ENCODE assay signal across 33 cellular contexts in the genomic region with DNA sequence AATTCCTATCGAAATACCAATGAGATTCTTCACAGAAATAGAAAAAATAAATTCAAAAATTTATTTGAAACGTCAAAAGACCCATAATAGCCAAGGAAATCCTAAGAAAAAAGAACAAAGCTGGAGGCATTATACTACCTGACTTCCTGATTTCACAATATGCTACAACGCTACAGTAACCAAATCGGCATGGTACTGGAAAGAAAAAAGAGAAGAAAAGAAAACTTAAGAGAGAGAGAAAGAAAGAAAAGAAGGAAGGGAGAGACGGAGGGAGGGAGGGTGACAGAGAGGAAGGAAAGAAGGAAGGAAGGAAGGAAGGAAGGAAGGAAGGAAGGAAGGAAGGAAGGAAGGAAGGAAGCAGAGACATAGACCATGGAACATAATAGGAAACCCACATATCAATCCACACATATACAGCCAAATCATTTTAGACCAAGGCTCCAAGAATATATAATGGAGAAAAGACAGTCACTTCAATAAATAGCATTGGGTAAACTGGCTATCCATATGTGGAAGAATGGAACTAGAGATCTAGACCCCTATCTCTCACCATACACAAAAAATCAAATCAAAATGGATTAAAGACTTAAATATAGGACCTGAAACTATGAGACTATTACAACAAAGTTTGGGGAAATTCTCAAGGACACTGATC.
DNase-seq lines count a peak whose midpoint lies in the region; ATAC-seq, FAIRE-seq and TF ChIP-seq lines count a peak whose summit lies in the region.
"Had no signal": no experiment of that assay in that cellular context is flagged by ENCODE, and none has a peak within 500 bp of the region (broad histone marks: within the 10 kb centered on the region; RNA-seq: fewer than 3 reads in every experiment).

No MANE protein-coding gene starts in this region.

- H3K9me3 ChIP-seq in A673 (ENCODE audit: low read depth, low read length, poor library complexity, severe bottlenecking) (peaks cover 17% of the 10 kb centered on the region), HEK293 (ENCODE audit: control insufficient read depth, insufficient read depth, low read depth, low read length) (no peaks in the 10 kb centered on the region), SK-N-MC (ENCODE audit: low read depth, low read length) (no peaks in the 10 kb centered on the region)
- H3K9me3 ChIP-seq: A549, BE2C, BLaER1, Caco-2 had no signal

- H3K9ac ChIP-seq in SK-N-MC (ENCODE audit: insufficient read length): no peak overlapping the region
- H3K9ac ChIP-seq: BLaER1; BLaER1 treated with 17β-estradiol and CSF1 and Interleukin-3, amounts not matched to agents 10 nM and 100 nM had no signal

- TF ChIP-seq CTCF in A673 (conservative IDR thresholded peaks at IDR 0.05; ENCODE audit: low read depth, low read length) (no peak), HEK293 (tag by site-specific recombination; IDR thresholded peaks at IDR 0.05) (no peak)

- H3K36me3 ChIP-seq in A673 (ENCODE audit: insufficient read depth, low read length, poor library complexity, severe bottlenecking) (no peaks in the 10 kb centered on the region), HEK293 (ENCODE audit: control insufficient read depth in 2 of 2, insufficient read depth in 1 of 2, low read length in 2 of 2) (no peaks in the 10 kb centered on the region), SK-N-MC (ENCODE audit: insufficient read depth, low read length) (no peaks in the 10 kb centered on the region)
- H3K36me3 ChIP-seq: BE2C; BLaER1; BLaER1 treated with 17β-estradiol and CSF1 and Interleukin-3, amounts not matched to agents 10 nM and 100 nM had no signal

- intact Hi-C loops in A673 (cut with micrococcal nuclease; ENCODE audit: unreplicated experiment): loop anchor here (1.0 to 10.0 kb wide), 5 partner anchors 11 to 1035 kb away; no protein-coding TSS in a partner anchor

- H3K4me3 ChIP-seq in A673 (ENCODE audit: low read depth, low read length, poor library complexity, severe bottlenecking): no peak overlapping the region
- H3K4me3 ChIP-seq in HEK293 (ENCODE audit: low read depth, low read length): no peak overlapping the region
- H3K4me3 ChIP-seq in SK-N-MC: no peak overlapping the region
- H3K4me3 ChIP-seq: A549; BLaER1; BLaER1 treated with 17β-estradiol and CSF1 and Interleukin-3, amounts not matched to agents 10 nM and 100 nM had no signal

- no peak for FAIRE-seq in frontal cortex (lab: Jason Lieb, UNC)
- FAIRE-seq: A204.1, A549, D721Med had no signal

- H3K27me3 ChIP-seq in A673 (replicated peaks; ENCODE audit: insufficient read depth, low read depth, low read length, poor library complexity): no peaks in the 10 kb centered on the region
- H3K27me3 ChIP-seq: BE2C; BLaER1; BLaER1 treated with 17β-estradiol and CSF1 and Interleukin-3, amounts not matched to agents 10 nM and 100 nM had no signal

- no peak for ATAC-seq in GM19455 (IDR thresholded peaks at IDR 0.05; ENCODE audit: unreplicated experiment)
- ATAC-seq: A549; CD8-positive, alpha-beta T cell had no signal

- no TSS peak for BruUV-seq in A673 (replicated peaks; lab: Mats Ljungman, UMichigan)

- DNase-seq in A673 (ENCODE audit: low spot score) (peak; percentile 69), SK-N-MC (ENCODE audit: low read depth, low spot score) (peak; percentile 82), frontal cortex (ENCODE audit: low spot score in 2 of 2) (no peak), SKM-1 (lab: John Stamatoyannopoulos, UW; ENCODE audit: unreplicated experiment) (no peak)
- DNase-seq: 8988T; ACHN; AML-193; BE2C; C1 segment of cervical spinal cord; Caco-2; Calu3; CD4-positive, alpha-beta memory T cell; CD4-positive, alpha-beta T cell; CD4-positive, CD25-positive, alpha-beta regulatory T cell; CD8-positive, alpha-beta memory T cell; CD8-positive, alpha-beta T cell; COR-L47; DMS 273 treated with DMSO at 0.1 percent for 48 hours; DMS153; DMS53; DMS79; DMS79 treated with DMSO at 0.1 percent for 48 hours; DND-41; EL had no signal

- peak overlapping the region; percentile 75 for H3K27ac ChIP-seq in A673 (ENCODE audit: low read depth, low read length, poor library complexity, severe bottlenecking)
- no peak overlapping the region for H3K27ac ChIP-seq in HEK293 (ENCODE audit: extremely low read depth, low read depth, low read length)
- H3K27ac ChIP-seq in SK-N-MC: peak overlapping the region; percentile 92
- H3K27ac ChIP-seq: 22Rv1; A549; BLaER1; BLaER1 treated with 17β-estradiol and CSF1 and Interleukin-3, amounts not matched to agents 10 nM and 100 nM; C4-2B had no signal

- H3K4me1 ChIP-seq in A673 (ENCODE audit: insufficient read depth, low read length, poor library complexity, severe bottlenecking) (no peaks in the 10 kb centered on the region), HEK293 (ENCODE audit: control insufficient read depth, insufficient read depth, low read length) (no peaks in the 10 kb centered on the region)
- H3K4me1 ChIP-seq: A549; BE2C; BLaER1; BLaER1 treated with 17β-estradiol and CSF1 and Interleukin-3, amounts not matched to agents 10 nM and 100 nM; Caco-2 had no signal

- POLR2A ChIA-PET in A673 (lab: Charles Lee; ENCODE audit: low non-redundant PET): no interaction called here
- POLR2A ChIA-PET in HEK293 (lab: Yijun Ruan, JAX): no interaction called here

- CTCF ChIA-PET in A673 (lab: Charles Lee) (no interaction called here), HEK293 (lab: Yijun Ruan, JAX) (interaction anchor here (0.7 kb wide), 1 partner anchor 749 kb away, joined by 3 read pairs; no protein-coding TSS in a partner anchor)

TF ChIP-seq in HEK293, 187 proteins besides CTCF, POLR2A, EP300 and RAD21:
- 0 out of 2 replicates have a peak, but pooled peaks have one; percentile 25 for TF ChIP-seq ZNF366 (tag by site-specific recombination; conservative IDR thresholded peaks at IDR 0.05)
- TF ChIP-seq ZNF184 (tag by site-specific recombination; IDR thresholded peaks at IDR 0.05): no peak
- no peak for TF ChIP-seq ZNF37A (tag by site-specific recombination; IDR thresholded peaks at IDR 0.05)
TF ChIP-seq in HEK293: peak in this region for 1.

Comparison
In these comparisons a context has a peak if more than half of its experiments do, and no peak if none do; other contexts are left out.
1. DNase-seq: peak in A673 (single experiment) and SK-N-MC (single experiment); none in frontal cortex (0 of 2) and SKM-1 (single experiment).